In genomic region chr7:12746211-12746610, GRCh38 we compare ENCODE assay signal across 1 cellular context.
TF ChIP-seq lines count a peak whose summit lies in the region.

No MANE protein-coding gene starts in this region.

TF ChIP-seq in K562, 482 proteins besides CTCF, POLR2A, EP300 and RAD21 (continued from another document):
- TF ChIP-seq CHD7 (IDR thresholded peaks at IDR 0.05; ENCODE audit: low read depth, low read length) (no peak), E2F5 (CRISPR knock-in tag; IDR thresholded peaks at IDR 0.05) (no peak)
